In the genomic region with DNA sequence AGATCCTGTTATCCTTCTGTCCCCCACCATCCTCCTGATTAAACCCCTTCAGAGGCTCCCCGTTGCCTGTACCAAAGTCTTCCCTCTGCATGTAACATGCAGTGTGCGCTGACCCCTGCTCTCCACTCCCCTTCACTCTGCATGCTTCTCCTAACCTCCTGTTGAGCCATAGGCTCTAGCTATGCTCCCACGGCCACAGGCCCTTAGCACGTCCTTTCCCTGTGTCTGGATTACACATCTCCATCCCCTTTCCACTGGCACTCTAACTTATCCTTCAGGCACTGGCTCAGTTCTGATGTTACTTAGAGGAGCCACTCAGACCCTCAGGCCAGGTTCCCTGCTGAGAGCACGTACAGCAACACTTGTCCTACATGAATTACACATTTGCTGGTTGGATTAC, we compare ENCODE assay signal across 17 cellular contexts. TPM values are rescaled to one million over a fixed set of nuclear protein-coding genes. Genes with fewer than 3 reads are reported as not detected.
DNase-seq lines count a peak whose midpoint lies in the region; TF ChIP-seq lines count a peak whose summit lies in the region.
"Had no signal": no experiment of that assay in that cellular context is flagged by ENCODE, and none has a peak within 500 bp of the region (broad histone marks: within the 10 kb centered on the region; RNA-seq: fewer than 3 reads in every experiment).

No MANE protein-coding gene starts in this region.

- no peak overlapping the region for H2AFZ ChIP-seq in neural progenitor cell (replicated peaks)

- TF ChIP-seq POLR2A in prostate gland (IDR thresholded peaks at IDR 0.05): no peak
- no peak for TF ChIP-seq POLR2A in uterus (IDR thresholded peaks at IDR 0.05)

- H3K9ac ChIP-seq in neural progenitor cell: no peak overlapping the region

- H3K27ac ChIP-seq in neural progenitor cell: no peak overlapping the region
- no peak overlapping the region for H3K27ac ChIP-seq in prostate gland
- no peak overlapping the region for H3K27ac ChIP-seq in uterus
- H3K27ac ChIP-seq: 22Rv1 had no signal

- peaks cover 66% of the 10 kb centered on the region for H3K4me1 Mint-ChIP-seq in neural progenitor cell
- H3K4me1 Mint-ChIP-seq: CD14-positive monocyte had no signal

- no peaks in the 10 kb centered on the region for H3K36me3 ChIP-seq in neural progenitor cell
- H3K36me3 ChIP-seq in prostate gland: no peaks in the 10 kb centered on the region
- no peaks in the 10 kb centered on the region for H3K36me3 ChIP-seq in uterus
- H3K36me3 ChIP-seq in H7 (replicated peaks; ENCODE audit: control insufficient read depth, insufficient read depth, low read length): no peaks in the 10 kb centered on the region

- H3K27ac Mint-ChIP-seq in neural progenitor cell: peak overlapping the region; percentile 85
- H3K27ac Mint-ChIP-seq: CD14-positive monocyte; CD8-positive, alpha-beta T cell had no signal

- DNase-seq in activated CD8-positive, alpha-beta memory T cell treated with anti-CD3 and anti-CD28 coated beads, Interleukin-2, amount 50 U/mL, for 48 hours: peak; percentile 17
- no peak for DNase-seq in activated CD8-positive, alpha-beta memory T cell treated with anti-CD3 and anti-CD28 coated beads for 24 hours
- DNase-seq in islet precursor cell (peak; percentile 46), neural progenitor cell (ENCODE audit: low spot score) (no peak), prostate gland (ENCODE audit: low spot score) (no peak), uterus (no peak), H7 (no peak)
- DNase-seq: CD8-positive, alpha-beta T cell; COR-L47; DMS153; DMS79 treated with DMSO at 0.1 percent for 48 hours; EL had no signal

- H4K20me1 ChIP-seq in neural progenitor cell (ENCODE audit: low read depth): peaks cover 13% of the 10 kb centered on the region

- H3K4me1 ChIP-seq in neural progenitor cell (peaks cover 16% of the 10 kb centered on the region), prostate gland (replicated peaks) (no peaks in the 10 kb centered on the region), uterus (no peaks in the 10 kb centered on the region)

- no peaks in the 10 kb centered on the region for H3K36me3 Mint-ChIP-seq in neural progenitor cell
- H3K36me3 Mint-ChIP-seq: CD14-positive monocyte; CD8-positive, alpha-beta T cell had no signal

- peak overlapping the region; percentile 8 for H3K4me3 Mint-ChIP-seq in neural progenitor cell
- H3K4me3 Mint-ChIP-seq: CD14-positive monocyte; CD8-positive, alpha-beta T cell had no signal

- H3K27me3 ChIP-seq in neural progenitor cell (peaks cover 34% of the 10 kb centered on the region), prostate gland (replicated peaks; ENCODE audit: insufficient read depth) (no peaks in the 10 kb centered on the region), uterus (no peaks in the 10 kb centered on the region), H7 (ENCODE audit: control insufficient read depth, insufficient read depth, low read length) (no peaks in the 10 kb centered on the region)

- 80% methylated on average over 5 of the region's 5 CpGs for WGBS in prostate gland

- TF ChIP-seq CTCF in neural progenitor cell (IDR thresholded peaks at IDR 0.05) (no peak), prostate gland (IDR thresholded peaks at IDR 0.05) (no peak), uterus (IDR thresholded peaks at IDR 0.05) (no peak)

- no peaks in the 10 kb centered on the region for H3K9me3 ChIP-seq in neural progenitor cell (ENCODE audit: low read depth)
- no peaks in the 10 kb centered on the region for H3K9me3 ChIP-seq in prostate gland
- H3K9me3 ChIP-seq in uterus: no peaks in the 10 kb centered on the region

- H3K4me2 ChIP-seq in neural progenitor cell: no peak overlapping the region

- no peaks in the 10 kb centered on the region for H3K79me2 ChIP-seq in neural progenitor cell (ENCODE audit: low read depth)

- H3F3A ChIP-seq in neural progenitor cell (ENCODE audit: low read depth): peaks cover 14% of the 10 kb centered on the region

- no peaks in the 10 kb centered on the region for H3K9me3 Mint-ChIP-seq in neural progenitor cell
- H3K9me3 Mint-ChIP-seq: CD8-positive, alpha-beta T cell had no signal

- intact Hi-C loops in prostate gland (cut with DNase I): no loop called here
- intact Hi-C loops in uterus (cut with DNase I; ENCODE audit: low total_unique reads): no loop called here

- H3K4me3 ChIP-seq in neural progenitor cell (no peak overlapping the region), prostate gland (no peak overlapping the region), uterus (no peak overlapping the region), H7 (ENCODE audit: insufficient read depth, low read depth, low read length) (no peak overlapping the region)

- H3K27me3 Mint-ChIP-seq in neural progenitor cell (ENCODE audit: insufficient read depth, low read depth): peaks cover 21% of the 10 kb centered on the region

RNA-seq across cellular contexts. Expression of a gene that starts 29.4 kb away (rescaled TPM):
- total RNA-seq in neural progenitor cell (ENCODE audit: low replicate concordance) (not detected in 2 replicates), prostate gland (under 1 TPM; 0.46 to 0.68 TPM), uterus (under 1 TPM in 1 of 4 donors, not detected in 3; 0.62 TPM)
- total RNA-seq in H7 (2014; rRNA removed; shearing (Covaris generic)): 0.03 and 0.11 TPM in 2 replicates
- total RNA-seq: A673, H4, HT1080 had no signal

Comparison
In these comparisons a context has a peak if more than half of its experiments do, and no peak if none do; other contexts are left out.
1. DNase-seq: peak in activated CD8-positive, alpha-beta memory T cell treated with anti-CD3 and anti-CD28 coated beads, Interleukin-2, amount 50 U/mL, for 48 hours (single experiment) and islet precursor cell (single experiment); none in activated CD8-positive, alpha-beta memory T cell treated with anti-CD3 and anti-CD28 coated beads for 24 hours (single experiment), neural progenitor cell (single experiment), prostate gland (single experiment), uterus (0 of 2) and H7 (single experiment).